Comparison of ENCODE assay signal across 1 cellular context in the genomic region with DNA sequence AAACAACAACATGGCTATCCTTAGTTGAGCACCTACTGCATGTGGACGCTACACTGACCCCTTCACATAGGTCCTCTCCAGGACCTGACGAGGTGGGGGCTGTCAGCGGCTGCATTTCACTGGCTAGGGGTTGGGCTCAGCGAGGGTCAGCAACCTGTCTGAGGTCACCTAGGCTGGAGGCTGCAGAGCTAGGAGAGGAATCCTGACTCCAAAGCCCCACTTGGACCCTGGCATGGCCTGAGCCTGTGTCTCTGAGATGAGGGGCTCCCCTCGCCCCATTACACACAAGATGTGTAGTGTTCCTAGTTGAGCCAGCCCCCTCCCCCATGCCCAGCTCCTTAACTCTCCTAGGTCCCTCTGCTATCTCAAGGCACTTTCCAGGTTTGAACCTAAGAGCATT.
TF ChIP-seq lines count a peak whose summit lies in the region.

No MANE protein-coding gene starts in this region.

TF ChIP-seq in K562, 482 proteins besides CTCF, POLR2A, EP300 and RAD21:
- TF ChIP-seq, protein P1, sequence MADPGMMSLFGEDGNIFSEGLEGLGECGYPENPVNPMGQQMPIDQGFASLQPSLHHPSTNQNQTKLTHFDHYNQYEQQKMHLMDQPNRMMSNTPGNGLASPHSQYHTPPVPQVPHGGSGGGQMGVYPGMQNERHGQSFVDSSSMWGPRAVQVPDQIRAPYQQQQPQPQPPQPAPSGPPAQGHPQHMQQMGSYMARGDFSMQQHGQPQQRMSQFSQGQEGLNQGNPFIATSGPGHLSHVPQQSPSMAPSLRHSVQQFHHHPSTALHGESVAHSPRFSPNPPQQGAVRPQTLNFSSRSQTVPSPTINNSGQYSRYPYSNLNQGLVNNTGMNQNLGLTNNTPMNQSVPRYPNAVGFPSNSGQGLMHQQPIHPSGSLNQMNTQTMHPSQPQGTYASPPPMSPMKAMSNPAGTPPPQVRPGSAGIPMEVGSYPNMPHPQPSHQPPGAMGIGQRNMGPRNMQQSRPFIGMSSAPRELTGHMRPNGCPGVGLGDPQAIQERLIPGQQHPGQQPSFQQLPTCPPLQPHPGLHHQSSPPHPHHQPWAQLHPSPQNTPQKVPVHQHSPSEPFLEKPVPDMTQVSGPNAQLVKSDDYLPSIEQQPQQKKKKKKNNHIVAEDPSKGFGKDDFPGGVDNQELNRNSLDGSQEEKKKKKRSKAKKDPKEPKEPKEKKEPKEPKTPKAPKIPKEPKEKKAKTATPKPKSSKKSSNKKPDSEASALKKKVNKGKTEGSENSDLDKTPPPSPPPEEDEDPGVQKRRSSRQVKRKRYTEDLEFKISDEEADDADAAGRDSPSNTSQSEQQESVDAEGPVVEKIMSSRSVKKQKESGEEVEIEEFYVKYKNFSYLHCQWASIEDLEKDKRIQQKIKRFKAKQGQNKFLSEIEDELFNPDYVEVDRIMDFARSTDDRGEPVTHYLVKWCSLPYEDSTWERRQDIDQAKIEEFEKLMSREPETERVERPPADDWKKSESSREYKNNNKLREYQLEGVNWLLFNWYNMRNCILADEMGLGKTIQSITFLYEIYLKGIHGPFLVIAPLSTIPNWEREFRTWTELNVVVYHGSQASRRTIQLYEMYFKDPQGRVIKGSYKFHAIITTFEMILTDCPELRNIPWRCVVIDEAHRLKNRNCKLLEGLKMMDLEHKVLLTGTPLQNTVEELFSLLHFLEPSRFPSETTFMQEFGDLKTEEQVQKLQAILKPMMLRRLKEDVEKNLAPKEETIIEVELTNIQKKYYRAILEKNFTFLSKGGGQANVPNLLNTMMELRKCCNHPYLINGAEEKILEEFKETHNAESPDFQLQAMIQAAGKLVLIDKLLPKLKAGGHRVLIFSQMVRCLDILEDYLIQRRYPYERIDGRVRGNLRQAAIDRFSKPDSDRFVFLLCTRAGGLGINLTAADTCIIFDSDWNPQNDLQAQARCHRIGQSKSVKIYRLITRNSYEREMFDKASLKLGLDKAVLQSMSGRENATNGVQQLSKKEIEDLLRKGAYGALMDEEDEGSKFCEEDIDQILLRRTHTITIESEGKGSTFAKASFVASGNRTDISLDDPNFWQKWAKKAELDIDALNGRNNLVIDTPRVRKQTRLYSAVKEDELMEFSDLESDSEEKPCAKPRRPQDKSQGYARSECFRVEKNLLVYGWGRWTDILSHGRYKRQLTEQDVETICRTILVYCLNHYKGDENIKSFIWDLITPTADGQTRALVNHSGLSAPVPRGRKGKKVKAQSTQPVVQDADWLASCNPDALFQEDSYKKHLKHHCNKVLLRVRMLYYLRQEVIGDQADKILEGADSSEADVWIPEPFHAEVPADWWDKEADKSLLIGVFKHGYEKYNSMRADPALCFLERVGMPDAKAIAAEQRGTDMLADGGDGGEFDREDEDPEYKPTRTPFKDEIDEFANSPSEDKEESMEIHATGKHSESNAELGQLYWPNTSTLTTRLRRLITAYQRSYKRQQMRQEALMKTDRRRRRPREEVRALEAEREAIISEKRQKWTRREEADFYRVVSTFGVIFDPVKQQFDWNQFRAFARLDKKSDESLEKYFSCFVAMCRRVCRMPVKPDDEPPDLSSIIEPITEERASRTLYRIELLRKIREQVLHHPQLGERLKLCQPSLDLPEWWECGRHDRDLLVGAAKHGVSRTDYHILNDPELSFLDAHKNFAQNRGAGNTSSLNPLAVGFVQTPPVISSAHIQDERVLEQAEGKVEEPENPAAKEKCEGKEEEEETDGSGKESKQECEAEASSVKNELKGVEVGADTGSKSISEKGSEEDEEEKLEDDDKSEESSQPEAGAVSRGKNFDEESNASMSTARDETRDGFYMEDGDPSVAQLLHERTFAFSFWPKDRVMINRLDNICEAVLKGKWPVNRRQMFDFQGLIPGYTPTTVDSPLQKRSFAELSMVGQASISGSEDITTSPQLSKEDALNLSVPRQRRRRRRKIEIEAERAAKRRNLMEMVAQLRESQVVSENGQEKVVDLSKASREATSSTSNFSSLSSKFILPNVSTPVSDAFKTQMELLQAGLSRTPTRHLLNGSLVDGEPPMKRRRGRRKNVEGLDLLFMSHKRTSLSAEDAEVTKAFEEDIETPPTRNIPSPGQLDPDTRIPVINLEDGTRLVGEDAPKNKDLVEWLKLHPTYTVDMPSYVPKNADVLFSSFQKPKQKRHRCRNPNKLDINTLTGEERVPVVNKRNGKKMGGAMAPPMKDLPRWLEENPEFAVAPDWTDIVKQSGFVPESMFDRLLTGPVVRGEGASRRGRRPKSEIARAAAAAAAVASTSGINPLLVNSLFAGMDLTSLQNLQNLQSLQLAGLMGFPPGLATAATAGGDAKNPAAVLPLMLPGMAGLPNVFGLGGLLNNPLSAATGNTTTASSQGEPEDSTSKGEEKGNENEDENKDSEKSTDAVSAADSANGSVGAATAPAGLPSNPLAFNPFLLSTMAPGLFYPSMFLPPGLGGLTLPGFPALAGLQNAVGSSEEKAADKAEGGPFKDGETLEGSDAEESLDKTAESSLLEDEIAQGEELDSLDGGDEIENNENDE (IDR thresholded peaks at IDR 0.05; ENCODE audit: low read depth, low read length): no peak
- TF ChIP-seq TEAD2 (tag; IDR thresholded peaks at IDR 0.05) (no peak), MED1 (CRISPR knock-in tag; IDR thresholded peaks at IDR 0.05; ENCODE audit: borderline replicate concordance) (no peak), MAFF (IDR thresholded peaks at IDR 0.05; ENCODE audit: low read length) (no peak), PHF20 (IDR thresholded peaks at IDR 0.05; ENCODE audit: partially characterized antibody) (no peak), RAD51 (IDR thresholded peaks at IDR 0.05; ENCODE audit: borderline replicate concordance, low read depth) (no peak), KAT7 (CRISPR knock-in tag; IDR thresholded peaks at IDR 0.05; ENCODE audit: borderline replicate concordance) (no peak), PTTG1 (tag; IDR thresholded peaks at IDR 0.05; ENCODE audit: low read depth) (no peak)
- TF ChIP-seq, protein P2, sequence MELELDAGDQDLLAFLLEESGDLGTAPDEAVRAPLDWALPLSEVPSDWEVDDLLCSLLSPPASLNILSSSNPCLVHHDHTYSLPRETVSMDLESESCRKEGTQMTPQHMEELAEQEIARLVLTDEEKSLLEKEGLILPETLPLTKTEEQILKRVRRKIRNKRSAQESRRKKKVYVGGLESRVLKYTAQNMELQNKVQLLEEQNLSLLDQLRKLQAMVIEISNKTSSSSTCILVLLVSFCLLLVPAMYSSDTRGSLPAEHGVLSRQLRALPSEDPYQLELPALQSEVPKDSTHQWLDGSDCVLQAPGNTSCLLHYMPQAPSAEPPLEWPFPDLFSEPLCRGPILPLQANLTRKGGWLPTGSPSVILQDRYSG (tag; conservative IDR thresholded peaks at IDR 0.05; ENCODE audit: low read depth): no peak
- TF ChIP-seq, protein P3, sequence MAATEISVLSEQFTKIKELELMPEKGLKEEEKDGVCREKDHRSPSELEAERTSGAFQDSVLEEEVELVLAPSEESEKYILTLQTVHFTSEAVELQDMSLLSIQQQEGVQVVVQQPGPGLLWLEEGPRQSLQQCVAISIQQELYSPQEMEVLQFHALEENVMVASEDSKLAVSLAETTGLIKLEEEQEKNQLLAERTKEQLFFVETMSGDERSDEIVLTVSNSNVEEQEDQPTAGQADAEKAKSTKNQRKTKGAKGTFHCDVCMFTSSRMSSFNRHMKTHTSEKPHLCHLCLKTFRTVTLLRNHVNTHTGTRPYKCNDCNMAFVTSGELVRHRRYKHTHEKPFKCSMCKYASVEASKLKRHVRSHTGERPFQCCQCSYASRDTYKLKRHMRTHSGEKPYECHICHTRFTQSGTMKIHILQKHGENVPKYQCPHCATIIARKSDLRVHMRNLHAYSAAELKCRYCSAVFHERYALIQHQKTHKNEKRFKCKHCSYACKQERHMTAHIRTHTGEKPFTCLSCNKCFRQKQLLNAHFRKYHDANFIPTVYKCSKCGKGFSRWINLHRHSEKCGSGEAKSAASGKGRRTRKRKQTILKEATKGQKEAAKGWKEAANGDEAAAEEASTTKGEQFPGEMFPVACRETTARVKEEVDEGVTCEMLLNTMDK (IDR thresholded peaks at IDR 0.05; ENCODE audit: borderline replicate concordance, insufficient read depth, low read depth, low read length, poor library complexity, severe bottlenecking): no peak
TF ChIP-seq in K562: peak in this region for 0.
